25 cellular contexts compared by ENCODE assay signal in genomic region chr3:56282341-56282740, GRCh38.
DNase-seq lines count a peak whose midpoint lies in the region; ATAC-seq and TF ChIP-seq lines count a peak whose summit lies in the region.
"Had no signal": no experiment of that assay in that cellular context is flagged by ENCODE, and none has a peak within 500 bp of the region (broad histone marks: within the 10 kb centered on the region; RNA-seq: fewer than 3 reads in every experiment).

No MANE protein-coding gene starts in this region.

- no peak overlapping the region for H3K4me2 ChIP-seq in GM23338
- H3K4me2 ChIP-seq: SK-N-SH had no signal

- no peak overlapping the region for H3K27ac Mint-ChIP-seq in GM23338
- H3K27ac Mint-ChIP-seq: H9, HFFc6 had no signal

- peaks cover 11% of the 10 kb centered on the region; the same call in 2 of the 3 replicates for H3K9me3 Mint-ChIP-seq in GM23338

- no peaks in the 10 kb centered on the region for H4K20me1 ChIP-seq in GM23338 (replicated peaks; ENCODE audit: insufficient read depth)

- peaks cover 54% of the 10 kb centered on the region for H3K4me1 Mint-ChIP-seq in GM23338

- no peak for ATAC-seq in GM23338

- no peak overlapping the region for H3K4me3 Mint-ChIP-seq in GM23338
- H3K4me3 Mint-ChIP-seq: H9, HFFc6 had no signal

- H3K36me3 Mint-ChIP-seq in GM23338 (ENCODE audit: low read depth), result peaks cover 22% of the 10 kb centered on the region

- peak; percentile 0 for DNase-seq in SIG-M5 treated with dmso at 0.1 percent for 504 hours (lab: John Stamatoyannopoulos, UW; ENCODE audit: unreplicated experiment)
- DNase-seq in SIG-M5 (lab: John Stamatoyannopoulos, UW), result no peak
- peak; percentile 26 for DNase-seq in astrocyte of the hippocampus (ENCODE audit: low read depth, low spot score)
- peak; percentile 63 for DNase-seq in fibroblast of the aortic adventitia (ENCODE audit: low read depth)
- no peak for DNase-seq in activated T-cell treated with anti-CD3 and anti-CD28 coated beads, Interleukin-2, amount 50 U/mL, for 48 hours
- no peak for DNase-seq in GM23338 (ENCODE audit: low spot score)
- DNase-seq in DMS79 treated with DMSO at 0.1 percent for 48 hours (lab: John Stamatoyannopoulos, UW), result no peak
- DNase-seq: GM23248; H9; HFFc6; IMR-90; KG1; MG63; NCI-H1092 treated with DMSO at 0.1 percent for 48 hours; NCI-H1436; NCI-H187; NCI-H2081 treated with DMSO at 0.1 percent for 48 hours; NCI-H2171 treated with DMSO at 0.1 percent for 48 hours; NCI-H345; NCI-H524; NCI-H774; NK-92 treated with Interleukin-12 subunit alpha and Interleukin-12 subunit beta, amount 100 ng/mL, for 24 hours; Right ventricle myocardium superior; RPMI8226; SK-N-SH had no signal

- no peaks in the 10 kb centered on the region for H3F3A ChIP-seq in GM23338 (replicated peaks; ENCODE audit: low read depth)

- peaks cover 39% of the 10 kb centered on the region for H3K4me1 ChIP-seq in GM23338 (ENCODE audit: insufficient read depth)

- H3K27ac ChIP-seq in GM23338 (ENCODE audit: low read depth), result no peak overlapping the region
- H3K27ac ChIP-seq: GM23248 had no signal

- H3K4me3 ChIP-seq in fibroblast of the aortic adventitia (ENCODE audit: low read depth, low read length) (no peak overlapping the region), GM23338 (no peak overlapping the region)
- H3K4me3 ChIP-seq: GM23248, MG63 had no signal

- no peak overlapping the region for H2AFZ ChIP-seq in GM23338
- H2AFZ ChIP-seq: GM23248 had no signal

- no peak for TF ChIP-seq CTCF in fibroblast of the aortic adventitia (IDR thresholded peaks at IDR 0.05; ENCODE audit: insufficient read depth, low read length)
- TF ChIP-seq CTCF in GM23338 (conservative IDR thresholded peaks at IDR 0.05; ENCODE audit: low read depth in 2 of 2), result no peak

- H3K79me2 ChIP-seq in GM23338 (replicated peaks; ENCODE audit: insufficient read depth), result no peaks in the 10 kb centered on the region

- no peaks in the 10 kb centered on the region for H3K27me3 ChIP-seq in GM23338 (ENCODE audit: insufficient read depth)
- H3K27me3 ChIP-seq: MG63 had no signal

- no peaks in the 10 kb centered on the region for H3K36me3 ChIP-seq in GM23338 (ENCODE audit: insufficient read depth)
- H3K36me3 ChIP-seq: MG63 had no signal

- H3K27me3 Mint-ChIP-seq in GM23338 (ENCODE audit: insufficient read depth, low read depth, poor library complexity), result peaks cover 3% of the 10 kb centered on the region

- H3K9me2 ChIP-seq in GM23338 (ENCODE audit: insufficient read depth), result peaks cover 5% of the 10 kb centered on the region
- H3K9me2 ChIP-seq: SK-N-SH had no signal

TF ChIP-seq in GM23338, 12 proteins besides CTCF, POLR2A, EP300 and RAD21 (continues in another document):
- TF ChIP-seq ZNF462 (CRISPR knock-in tag; IDR thresholded peaks at IDR 0.05), result no peak
- TF ChIP-seq, protein P1, sequence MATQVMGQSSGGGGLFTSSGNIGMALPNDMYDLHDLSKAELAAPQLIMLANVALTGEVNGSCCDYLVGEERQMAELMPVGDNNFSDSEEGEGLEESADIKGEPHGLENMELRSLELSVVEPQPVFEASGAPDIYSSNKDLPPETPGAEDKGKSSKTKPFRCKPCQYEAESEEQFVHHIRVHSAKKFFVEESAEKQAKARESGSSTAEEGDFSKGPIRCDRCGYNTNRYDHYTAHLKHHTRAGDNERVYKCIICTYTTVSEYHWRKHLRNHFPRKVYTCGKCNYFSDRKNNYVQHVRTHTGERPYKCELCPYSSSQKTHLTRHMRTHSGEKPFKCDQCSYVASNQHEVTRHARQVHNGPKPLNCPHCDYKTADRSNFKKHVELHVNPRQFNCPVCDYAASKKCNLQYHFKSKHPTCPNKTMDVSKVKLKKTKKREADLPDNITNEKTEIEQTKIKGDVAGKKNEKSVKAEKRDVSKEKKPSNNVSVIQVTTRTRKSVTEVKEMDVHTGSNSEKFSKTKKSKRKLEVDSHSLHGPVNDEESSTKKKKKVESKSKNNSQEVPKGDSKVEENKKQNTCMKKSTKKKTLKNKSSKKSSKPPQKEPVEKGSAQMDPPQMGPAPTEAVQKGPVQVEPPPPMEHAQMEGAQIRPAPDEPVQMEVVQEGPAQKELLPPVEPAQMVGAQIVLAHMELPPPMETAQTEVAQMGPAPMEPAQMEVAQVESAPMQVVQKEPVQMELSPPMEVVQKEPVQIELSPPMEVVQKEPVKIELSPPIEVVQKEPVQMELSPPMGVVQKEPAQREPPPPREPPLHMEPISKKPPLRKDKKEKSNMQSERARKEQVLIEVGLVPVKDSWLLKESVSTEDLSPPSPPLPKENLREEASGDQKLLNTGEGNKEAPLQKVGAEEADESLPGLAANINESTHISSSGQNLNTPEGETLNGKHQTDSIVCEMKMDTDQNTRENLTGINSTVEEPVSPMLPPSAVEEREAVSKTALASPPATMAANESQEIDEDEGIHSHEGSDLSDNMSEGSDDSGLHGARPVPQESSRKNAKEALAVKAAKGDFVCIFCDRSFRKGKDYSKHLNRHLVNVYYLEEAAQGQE (IDR thresholded peaks at IDR 0.05; ENCODE audit: unreplicated experiment), result no peak
- no peak for TF ChIP-seq STAT1 (IDR thresholded peaks at IDR 0.05; ENCODE audit: unreplicated experiment)
- no peak for TF ChIP-seq ZNF114 (CRISPR knock-in tag; IDR thresholded peaks at IDR 0.05)
- TF ChIP-seq EZH2 (IDR thresholded peaks at IDR 0.05; ENCODE audit: low read depth, unreplicated experiment), result no peak
- TF ChIP-seq ZNF331 (CRISPR knock-in tag; IDR thresholded peaks at IDR 0.05; ENCODE audit: low read depth), result no peak
- no peak for TF ChIP-seq CREB1 (CRISPR knock-in tag; IDR thresholded peaks at IDR 0.05; ENCODE audit: low read depth)
- no peak for TF ChIP-seq POLR2AphosphoS5 (IDR thresholded peaks at IDR 0.05; ENCODE audit: low read depth)
- TF ChIP-seq, protein P2, sequence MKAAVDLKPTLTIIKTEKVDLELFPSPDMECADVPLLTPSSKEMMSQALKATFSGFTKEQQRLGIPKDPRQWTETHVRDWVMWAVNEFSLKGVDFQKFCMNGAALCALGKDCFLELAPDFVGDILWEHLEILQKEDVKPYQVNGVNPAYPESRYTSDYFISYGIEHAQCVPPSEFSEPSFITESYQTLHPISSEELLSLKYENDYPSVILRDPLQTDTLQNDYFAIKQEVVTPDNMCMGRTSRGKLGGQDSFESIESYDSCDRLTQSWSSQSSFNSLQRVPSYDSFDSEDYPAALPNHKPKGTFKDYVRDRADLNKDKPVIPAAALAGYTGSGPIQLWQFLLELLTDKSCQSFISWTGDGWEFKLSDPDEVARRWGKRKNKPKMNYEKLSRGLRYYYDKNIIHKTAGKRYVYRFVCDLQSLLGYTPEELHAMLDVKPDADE (IDR thresholded peaks at IDR 0.05), result no peak
- no peak for TF ChIP-seq JUNB (IDR thresholded peaks at IDR 0.05; ENCODE audit: unreplicated experiment)

Comparison
In these comparisons a context has a peak if more than half of its experiments do, and no peak if none do; other contexts are left out.
1. DNase-seq: peak in SIG-M5 treated with dmso at 0.1 percent for 504 hours (single experiment), astrocyte of the hippocampus (single experiment) and fibroblast of the aortic adventitia (single experiment); none in SIG-M5 (single experiment), activated T-cell treated with anti-CD3 and anti-CD28 coated beads, Interleukin-2, amount 50 U/mL, for 48 hours (0 of 2), GM23338 (single experiment) and DMS79 treated with DMSO at 0.1 percent for 48 hours (single experiment).